1 cellular context compared by ENCODE assay signal in genomic region chr6:132814716-132815570, GRCh38.
TF ChIP-seq lines count a peak whose summit lies in the region.

No MANE protein-coding gene starts in this region.

TF ChIP-seq in K562, 482 proteins besides CTCF, POLR2A, EP300 and RAD21 (continued from another document):
- no peak for TF ChIP-seq GTF2F1 (IDR thresholded peaks at IDR 0.05; ENCODE audit: low read depth, low read length)
- no peak for TF ChIP-seq ZNF780A (CRISPR knock-in tag; IDR thresholded peaks at IDR 0.05)
- TF ChIP-seq ZNF644 (tag; IDR thresholded peaks at IDR 0.05; ENCODE audit: low read depth) = no peak
- TF ChIP-seq ZNF668 (CRISPR knock-in tag; IDR thresholded peaks at IDR 0.05) = no peak
- TF ChIP-seq NCOA2 (IDR thresholded peaks at IDR 0.05; ENCODE audit: partially characterized antibody in 2 of 2) = no peak
- no peak for TF ChIP-seq SP1 (CRISPR knock-in tag; IDR thresholded peaks at IDR 0.05)
- TF ChIP-seq TGIF2 (CRISPR knock-in tag; IDR thresholded peaks at IDR 0.05) = no peak; the same call in 1 of the 2 replicates
- no peak for TF ChIP-seq HMBOX1 (IDR thresholded peaks at IDR 0.05)
- no peak for TF ChIP-seq ZBTB2 (IDR thresholded peaks at IDR 0.05)
- no peak for TF ChIP-seq MGA (IDR thresholded peaks at IDR 0.05)
- TF ChIP-seq PRMT5 (CRISPR knock-in tag; IDR thresholded peaks at IDR 0.05) = no peak
TF ChIP-seq in K562: peak in this region for 35.
